In genomic region chr13:69959041-69959440, GRCh38 we compare ENCODE assay signal across 18 cellular contexts.
"Had no signal": no experiment of that assay in that cellular context is flagged by ENCODE, and none has a peak within 500 bp of the region (broad histone marks: within the 10 kb centered on the region; RNA-seq: fewer than 3 reads in every experiment).

No MANE protein-coding gene starts in this region.

- H3K27me3 ChIP-seq: breast epithelium, foreskin keratinocyte, right lobe of liver, upper lobe of left lung had no signal

- ATAC-seq: activated CD8-positive, alpha-beta memory T cell treated with anti-CD3 and anti-CD28 coated beads, Interleukin-2, amount 10 ng/mL, durations not matched to agents 7 days and 5 days; foreskin keratinocyte; left ventricle myocardium superior; right lobe of liver had no signal

- DNase-seq: activated CD4-positive, alpha-beta T cell treated with anti-CD3 and anti-CD28 coated beads for 1 hour; activated CD4-positive, alpha-beta T cell treated with anti-CD3 and anti-CD28 coated beads, Interleukin-2, amount 50 U/mL, for 48 hours; activated CD8-positive, alpha-beta memory T cell treated with anti-CD3 and anti-CD28 coated beads, Interleukin-2, amount 10 ng/mL, durations not matched to agents 7 days and 5 days; activated gamma-delta T cell; activated naive CD8-positive, alpha-beta T cell treated with anti-CD3 and anti-CD28 coated beads, Interleukin-2, amount 10 ng/mL, durations not matched to agents 7 days and 5 days; activated T-cell treated with anti-CD3 and anti-CD28 coated beads, Interleukin-2, amount 50 U/mL, for 24 hours; anterior cingulate cortex; foreskin keratinocyte; head of caudate nucleus; left ventricle myocardium superior; right lobe of liver; stimulated activated CD4-positive, alpha-beta T cell treated with anti-CD3 and anti-CD28 coated beads, Interleukin-2, amount 100 ng/mL, for 24 hours; stimulated activated naive CD4-positive, alpha-beta T cell; substantia nigra; T-helper 9 cell; upper lobe of left lung had no signal

- H3K9me3 ChIP-seq: breast epithelium, right lobe of liver, upper lobe of left lung had no signal

- H3K4me1 ChIP-seq: breast epithelium, foreskin keratinocyte, right lobe of liver, upper lobe of left lung had no signal

- H3K36me3 ChIP-seq: breast epithelium, right lobe of liver, upper lobe of left lung had no signal

- H3K27ac ChIP-seq: breast epithelium, foreskin keratinocyte, right lobe of liver, upper lobe of left lung had no signal

- FAIRE-seq: islet of Langerhans had no signal

- H3K4me3 ChIP-seq: breast epithelium, right lobe of liver, upper lobe of left lung had no signal
